8 cellular contexts compared by ENCODE assay signal in genomic region chr5:180126716-180127681, GRCh38. TPM values are rescaled to one million over a fixed set of nuclear protein-coding genes. Genes with fewer than 3 reads are reported as not detected.
A peak's percentile ranks its signal among the peaks of the same experiment; 100 is the strongest.
DNase-seq lines count a peak whose midpoint lies in the region; ATAC-seq and TF ChIP-seq lines count a peak whose summit lies in the region.

No MANE protein-coding gene starts in this region.

- peak; percentile 11 for DNase-seq in activated T-cell treated with anti-CD3 and anti-CD28 coated beads for 24 hours (ENCODE audit: low read depth)
- DNase-seq in activated T-cell treated with anti-CD3 and anti-CD28 coated beads for 4 hours = no peak
- peak; percentile 28 to 36 for DNase-seq in SJSA1 (ENCODE audit: low read depth in 1 of 2, low spot score in 2 of 2)
- peak in 6 of 10 donors; percentile 29 to 77 (median 50) for DNase-seq in dorsolateral prefrontal cortex
- peak in 1 of 2 donors; percentile 35 for DNase-seq in memory B cell (ENCODE audit: low spot score in 2 of 2)
- DNase-seq in transverse colon = no peak
- no peak for DNase-seq in NCI-H1105 treated with DMSO at 0.1 percent for 48 hours (lab: John Stamatoyannopoulos, UW)
- DNase-seq in medulla oblongata (ENCODE audit: extremely low spot score) = no peak

- H3K36me3 ChIP-seq in SJSA1 (no peaks in the 10 kb centered on the region), transverse colon (no peaks in the 10 kb centered on the region)

- no peaks in the 10 kb centered on the region for H3K9me3 Mint-ChIP-seq in memory B cell

- no peak overlapping the region for H3K4me3 Mint-ChIP-seq in memory B cell

- H3K9me3 ChIP-seq in SJSA1 (replicated peaks) (no peaks in the 10 kb centered on the region; the same call in none of the 2 replicates), transverse colon (no peaks in the 10 kb centered on the region)

- in situ Hi-C loops in transverse colon (cut with MboI; ENCODE audit: low pct_ligation_motif_present in 1 of 4, low pct_unique_long_range_greater_than_20kb in 1 of 4, low sequenced_read_pairs in 3 of 4) = no loop called here

- ATAC-seq in memory B cell (ENCODE audit: low read depth) = peak; percentile 51

- TF ChIP-seq EP300 in transverse colon (IDR thresholded peaks at IDR 0.05; ENCODE audit: low read depth) = no peak

- no peak overlapping the region for H3K27ac Mint-ChIP-seq in memory B cell

- TF ChIP-seq CTCF in dorsolateral prefrontal cortex (IDR thresholded peaks at IDR 0.05 in 54 of 56, conservative IDR thresholded peaks at IDR 0.05 in 2 of 56; ENCODE audit: low read depth in 1 of 56, partially characterized antibody in 56 of 56) = peak; percentile 61 to 94 (median 87)
- TF ChIP-seq CTCF in transverse colon (IDR thresholded peaks at IDR 0.05) = peak; percentile 58 to 81 (median 76)

- H3K27ac ChIP-seq in SJSA1 (no peak overlapping the region), dorsolateral prefrontal cortex (peak overlapping the region in 13 of 59 donors; percentile 1 to 87 (median 77)), transverse colon (no peak overlapping the region)

- WGBS in transverse colon (ENCODE audit: low coverage in 1 of 2), 2 donors = 35 to 40% methylated on average over 4 to 39 of the region's 59 CpGs

- H3K27me3 Mint-ChIP-seq in memory B cell = peaks cover 10% of the 10 kb centered on the region

- H3K36me3 Mint-ChIP-seq in memory B cell = no peaks in the 10 kb centered on the region

- no peak overlapping the region for H3K4me3 ChIP-seq in SJSA1
- peak overlapping the region in 5 of 59 donors; percentile 2 to 33 (median 11) for H3K4me3 ChIP-seq in dorsolateral prefrontal cortex
- H3K4me3 ChIP-seq in transverse colon = no peak overlapping the region

- intact Hi-C loops in dorsolateral prefrontal cortex (cut with DNase I) = loop anchor here (2.0 to 10.0 kb wide), 7 partner anchors 35 to 345 kb away; partner anchors contain the start of genes RASGEF1C (in 2 of the 2) and MAPK9 (in 1 of the 2)
- intact Hi-C loops in transverse colon (cut with DNase I; ENCODE audit: low total_unique reads) = no loop called here

- peaks cover 10% of the 10 kb centered on the region for H3K4me1 ChIP-seq in SJSA1 (replicated peaks)
- peaks cover 0 to 7% (median 0%) of the 10 kb centered on the region in 4 donors for H3K4me1 ChIP-seq in transverse colon

- H3K27me3 ChIP-seq in SJSA1 (replicated peaks) (peaks cover 52% of the 10 kb centered on the region), dorsolateral prefrontal cortex (no peaks in the 10 kb centered on the region), transverse colon (peaks cover 30% of the 10 kb centered on the region)

- H3K4me1 Mint-ChIP-seq in memory B cell = no peaks in the 10 kb centered on the region

- TF ChIP-seq POLR2A in transverse colon (IDR thresholded peaks at IDR 0.05) = no peak

RNA-seq across cellular contexts. Expression of gene RNF130, which starts 55.4 kb away (rescaled TPM):
- total RNA-seq in SJSA1 (2014; rRNA removed; shearing (Covaris generic)) = 0.61 TPM in 1 of 2 replicates, not detected in the other
- total RNA-seq in dorsolateral prefrontal cortex = 100 to 1,000 TPM in 119 of 120 experiments, 10 to 100 TPM in 1; 95.0 to 273 (median 136) TPM
- 10 to 100 TPM; 62.2 to 95.2 (median 70.3) TPM for total RNA-seq in transverse colon

Comparison
In these comparisons a context has a peak if more than half of its experiments do, and no peak if none do; other contexts are left out.
1. DNase-seq: peak in activated T-cell treated with anti-CD3 and anti-CD28 coated beads for 24 hours (single experiment), SJSA1 (2 of 2) and dorsolateral prefrontal cortex (6 of 10); none in activated T-cell treated with anti-CD3 and anti-CD28 coated beads for 4 hours (single experiment), transverse colon (single experiment), NCI-H1105 treated with DMSO at 0.1 percent for 48 hours (single experiment) and medulla oblongata (single experiment).
2. RNA of gene RNF130, which starts 55.4 kb away (total RNA-seq): 95.0 to 273 TPM in dorsolateral prefrontal cortex and 62.2 to 95.2 TPM in transverse colon; 0.61 TPM in SJSA1; every median in the first group is over 10 times any median in the second.